Comparison of ENCODE assay signal across 15 cellular contexts in the genomic region with DNA sequence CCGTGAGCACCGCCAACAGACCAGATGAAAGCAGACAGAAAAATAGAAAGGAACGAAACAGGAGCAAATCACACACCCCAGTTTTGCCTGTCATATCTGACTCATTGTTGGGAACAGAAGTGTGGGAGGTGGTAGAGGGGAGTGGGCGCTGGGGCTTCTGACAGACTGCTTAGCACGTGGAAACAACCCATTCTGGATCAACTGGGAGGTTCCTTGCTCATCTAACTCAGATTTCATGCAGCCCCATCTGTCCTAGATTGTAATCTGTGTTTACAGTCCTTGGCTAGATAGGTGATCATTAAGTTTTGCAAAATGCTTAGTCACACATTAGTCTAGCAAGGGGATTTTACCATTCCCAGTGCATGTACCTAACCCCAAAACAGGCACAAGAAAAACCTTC.
DNase-seq lines count a peak whose midpoint lies in the region; ATAC-seq and TF ChIP-seq lines count a peak whose summit lies in the region.
"Had no signal": no experiment of that assay in that cellular context is flagged by ENCODE, and none has a peak within 500 bp of the region (broad histone marks: within the 10 kb centered on the region; RNA-seq: fewer than 3 reads in every experiment).

No MANE protein-coding gene starts in this region.

- CTCF ChIA-PET in IMR-90 (lab: Yijun Ruan, JAX) = no interaction called here

- H4K91ac ChIP-seq in IMR-90 (ENCODE audit: insufficient read depth, low read depth, low read length) = no peak overlapping the region

- H3K4me2 ChIP-seq in IMR-90 (ENCODE audit: low read depth, low read length) = no peak overlapping the region

- TF ChIP-seq CTCF in IMR-90 (conservative IDR thresholded peaks at IDR 0.05; ENCODE audit: low read depth, low read length) (no peak), fibroblast of villous mesenchyme (IDR thresholded peaks at IDR 0.05; ENCODE audit: insufficient read depth, low read depth, low read length) (no peak), type B pancreatic cell (conservative IDR thresholded peaks at IDR 0.05) (no peak)

- ATAC-seq in IMR-90 (ENCODE audit: low read depth) = no peak; the same call in none of the 2 replicates
- ATAC-seq: heart left ventricle, Right ventricle myocardium inferior had no signal

- no peak overlapping the region for H3K18ac ChIP-seq in IMR-90 (ENCODE audit: low read depth, low read length)

- no peaks in the 10 kb centered on the region for H3K9me3 Mint-ChIP-seq in type B pancreatic cell
- H3K9me3 Mint-ChIP-seq: T-helper 1 cell treated with Interleukin-12 subunit alpha and Interleukin-12 subunit beta and Interleukin-4 antibody, amounts not matched to agents 30 μg/mL and 1 μg/mL, for 36 hours had no signal

- no peaks in the 10 kb centered on the region for H4K20me1 ChIP-seq in IMR-90 (ENCODE audit: insufficient read depth, low read length)

- no TSS peak for BruUV-seq in IMR-90 (replicated peaks; lab: Mats Ljungman, UMichigan)

- H3K27me3 Mint-ChIP-seq in type B pancreatic cell = no peaks in the 10 kb centered on the region

- TF ChIP-seq POLR2A in IMR-90 (IDR thresholded peaks at IDR 0.05; ENCODE audit: low read depth, low read length) = no peak

- DNase-seq in activated effector memory CD4-positive, alpha-beta T cell treated with anti-CD3 and anti-CD28 coated beads, Interleukin-2, amount 50 U/mL, for 16 hours = peak; percentile 66
- DNase-seq in activated effector memory CD4-positive, alpha-beta T cell treated with Interleukin-2 at 50 U/mL for 16 hours = no peak
- DNase-seq in IMR-90 (peak; percentile 68), fibroblast of villous mesenchyme (ENCODE audit: low read depth) (peak; percentile 64), type B pancreatic cell (ENCODE audit: extremely low spot score, unreplicated experiment) (no peak), glomerular visceral epithelial cell (ENCODE audit: extremely low spot score) (no peak), NCI-H1417 (lab: John Stamatoyannopoulos, UW) (no peak)
- DNase-seq in stimulated activated CD4-positive, alpha-beta T cell treated with anti-CD3 and anti-CD28 coated beads, Interleukin-2, amount 100 ng/mL, for 4 hours (ENCODE audit: low read depth) = peak; percentile 22
- DNase-seq: heart left ventricle, kidney, NCI-H1048, sigmoid colon had no signal

- H3K56ac ChIP-seq in IMR-90 (ENCODE audit: extremely low read depth, insufficient read depth, low read length) = no peak overlapping the region

- POLR2A ChIA-PET in IMR-90 (lab: Charles Lee; ENCODE audit: unreplicated experiment) = no interaction called here

- peak overlapping the region; percentile 32 for H2BK5ac ChIP-seq in IMR-90 (ENCODE audit: low read depth, low read length, poor library complexity, severe bottlenecking)

- H3K36me3 ChIP-seq in IMR-90 (ENCODE audit: control insufficient read depth, insufficient read depth, low read length) = peaks cover 24% of the 10 kb centered on the region

- H3K27ac Mint-ChIP-seq in type B pancreatic cell = no peak overlapping the region
- H3K27ac Mint-ChIP-seq: T-helper 1 cell treated with Interleukin-12 subunit alpha and Interleukin-12 subunit beta and Interleukin-4 antibody, amounts not matched to agents 30 μg/mL and 1 μg/mL, for 36 hours had no signal

- dilution Hi-C loops in IMR-90 (cut with HindIII; ENCODE audit: low sequenced_read_pairs, unreplicated experiment) = no loop called here

- H2BK120ac ChIP-seq in IMR-90 (ENCODE audit: low read depth, low read length) = no peak overlapping the region

- in situ Hi-C loops in IMR-90 (cut with MboI; ENCODE audit: low sequenced_read_pairs) = no loop called here

- no peak overlapping the region for H2AFZ ChIP-seq in IMR-90 (replicated peaks; ENCODE audit: low read length, poor library complexity)

- peaks cover 11 to 15% of the 10 kb centered on the region in 2 experiments; a peak in 2 of 4 replicates for H3K79me1 ChIP-seq in IMR-90 (ENCODE audit: low read depth in 1 of 2, low read length in 2 of 2)

- H3K4ac ChIP-seq in IMR-90 (ENCODE audit: low read depth, low read length) = peak overlapping the region; percentile 17

- TF ChIP-seq RAD21 in IMR-90 (IDR thresholded peaks at IDR 0.05; ENCODE audit: low read length) = no peak

- intact Hi-C loops in IMR-90 (cut with micrococcal nuclease) = no loop called here

- peaks cover 10% of the 10 kb centered on the region for H3K4me1 ChIP-seq in IMR-90 (ENCODE audit: control insufficient read depth, insufficient read depth, low read length)
- H3K4me1 ChIP-seq: sigmoid colon had no signal

- H3K36me3 Mint-ChIP-seq in type B pancreatic cell = peaks cover 18% of the 10 kb centered on the region

- no peak overlapping the region for H3K9ac ChIP-seq in IMR-90 (ENCODE audit: low read depth, low read length)

- peaks cover 14% of the 10 kb centered on the region for H3K4me1 Mint-ChIP-seq in type B pancreatic cell (ENCODE audit: unreplicated experiment)

- H3K27me3 ChIP-seq in IMR-90 (ENCODE audit: control insufficient read depth, insufficient read depth, low read length) = no peaks in the 10 kb centered on the region
- H3K27me3 ChIP-seq: heart left ventricle, sigmoid colon had no signal

- H3K4me3 ChIP-seq in IMR-90 (ENCODE audit: insufficient read depth, low read depth, low read length) (no peak overlapping the region), fibroblast of villous mesenchyme (ENCODE audit: low read depth, low read length) (no peak overlapping the region)
- H3K4me3 ChIP-seq: coronary artery, heart left ventricle, sigmoid colon had no signal

- no peak overlapping the region for H3K23ac ChIP-seq in IMR-90 (ENCODE audit: low read depth, low read length)

- no peak overlapping the region for H3K14ac ChIP-seq in IMR-90 (replicated peaks; ENCODE audit: low read depth, low read length)

- no peak overlapping the region for H3K27ac ChIP-seq in IMR-90 (ENCODE audit: insufficient read depth, low read length)
- H3K27ac ChIP-seq: sigmoid colon had no signal

- H2AK5ac ChIP-seq in IMR-90 (ENCODE audit: low read depth, low read length) = peak overlapping the region; percentile 61

- H3K9me3 ChIP-seq in IMR-90 (ENCODE audit: control insufficient read depth, insufficient read depth, low read length) = no peaks in the 10 kb centered on the region
- H3K9me3 ChIP-seq: heart left ventricle, sigmoid colon had no signal

- H4K5ac ChIP-seq in IMR-90 (ENCODE audit: low read depth, low read length) = no peak overlapping the region

- no peak overlapping the region for H3K4me3 Mint-ChIP-seq in type B pancreatic cell
- H3K4me3 Mint-ChIP-seq: T-helper 1 cell treated with Interleukin-12 subunit alpha and Interleukin-12 subunit beta and Interleukin-4 antibody, amounts not matched to agents 30 μg/mL and 1 μg/mL, for 36 hours had no signal

- H2BK20ac ChIP-seq in IMR-90 (ENCODE audit: low read depth, low read length) = no peak overlapping the region

- peaks cover 14% of the 10 kb centered on the region; the same call in 1 of the 2 replicates for H3K9me1 ChIP-seq in IMR-90 (ENCODE audit: insufficient read depth, low read length)

- peak overlapping the region in 1 of 2 experiments; percentile 47; a peak in 1 of 4 replicates for H4K8ac ChIP-seq in IMR-90 (ENCODE audit: low read depth in 2 of 2, low read length in 2 of 2)

- no peak overlapping the region for H2BK15ac ChIP-seq in IMR-90 (ENCODE audit: low read depth, low read length)

- WGBS in IMR-90 (ENCODE audit: extremely low coverage in 2 of 2, insufficient read length in 1 of 2), 2 experiments = 100% methylated on average over 2 of the region's 5 CpGs; no CpG with 5 or more reads in 1 of the 2 experiments

- H2AK9ac ChIP-seq in IMR-90 (replicated peaks; ENCODE audit: low read depth, low read length, poor library complexity) = peak overlapping the region; percentile 63

TF ChIP-seq in IMR-90, 13 proteins besides CTCF, POLR2A, EP300 and RAD21:
- TF ChIP-seq CHD1 (IDR thresholded peaks at IDR 0.05; ENCODE audit: low read depth, low read length) (no peak), CEBPB (IDR thresholded peaks at IDR 0.05; ENCODE audit: low read depth, low read length) (no peak), BHLHE40 (IDR thresholded peaks at IDR 0.05; ENCODE audit: low read depth, low read length) (0 out of 2 replicates have a peak, but pooled peaks have one; percentile 11), RFX5 (IDR thresholded peaks at IDR 0.05; ENCODE audit: low read depth, low read length) (no peak), MAZ (IDR thresholded peaks at IDR 0.05; ENCODE audit: borderline replicate concordance, low read depth, low read length) (no peak), FOS (IDR thresholded peaks at IDR 0.05; ENCODE audit: low read depth, low read length) (0 out of 2 replicates have a peak, but pooled peaks have one; percentile 24), NFE2L2 (IDR thresholded peaks at IDR 0.05; ENCODE audit: low read depth, low read length) (peak; percentile 55; the same call in 1 of the 2 replicates), MAFK (IDR thresholded peaks at IDR 0.05; ENCODE audit: low read depth, low read length) (no peak), MXI1 (IDR thresholded peaks at IDR 0.05; ENCODE audit: borderline replicate concordance, low read depth, low read length) (peak; percentile 50; the same call in 1 of the 2 replicates), RCOR1 (IDR thresholded peaks at IDR 0.05; ENCODE audit: insufficient replicate concordance, low read length) (no peak), SMC3 (IDR thresholded peaks at IDR 0.05; ENCODE audit: low read depth, low read length) (no peak)
- TF ChIP-seq, protein P1, sequence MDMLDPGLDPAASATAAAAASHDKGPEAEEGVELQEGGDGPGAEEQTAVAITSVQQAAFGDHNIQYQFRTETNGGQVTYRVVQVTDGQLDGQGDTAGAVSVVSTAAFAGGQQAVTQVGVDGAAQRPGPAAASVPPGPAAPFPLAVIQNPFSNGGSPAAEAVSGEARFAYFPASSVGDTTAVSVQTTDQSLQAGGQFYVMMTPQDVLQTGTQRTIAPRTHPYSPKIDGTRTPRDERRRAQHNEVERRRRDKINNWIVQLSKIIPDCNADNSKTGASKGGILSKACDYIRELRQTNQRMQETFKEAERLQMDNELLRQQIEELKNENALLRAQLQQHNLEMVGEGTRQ (IDR thresholded peaks at IDR 0.05; ENCODE audit: low read depth, low read length) = no peak
- TF ChIP-seq, protein P2, sequence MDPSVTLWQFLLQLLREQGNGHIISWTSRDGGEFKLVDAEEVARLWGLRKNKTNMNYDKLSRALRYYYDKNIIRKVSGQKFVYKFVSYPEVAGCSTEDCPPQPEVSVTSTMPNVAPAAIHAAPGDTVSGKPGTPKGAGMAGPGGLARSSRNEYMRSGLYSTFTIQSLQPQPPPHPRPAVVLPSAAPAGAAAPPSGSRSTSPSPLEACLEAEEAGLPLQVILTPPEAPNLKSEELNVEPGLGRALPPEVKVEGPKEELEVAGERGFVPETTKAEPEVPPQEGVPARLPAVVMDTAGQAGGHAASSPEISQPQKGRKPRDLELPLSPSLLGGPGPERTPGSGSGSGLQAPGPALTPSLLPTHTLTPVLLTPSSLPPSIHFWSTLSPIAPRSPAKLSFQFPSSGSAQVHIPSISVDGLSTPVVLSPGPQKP (IDR thresholded peaks at IDR 0.05; ENCODE audit: borderline replicate concordance, low read depth, low read length) = no peak

Comparison
In these comparisons a context has a peak if more than half of its experiments do, and no peak if none do; other contexts are left out.
1. DNase-seq: peak in activated effector memory CD4-positive, alpha-beta T cell treated with anti-CD3 and anti-CD28 coated beads, Interleukin-2, amount 50 U/mL, for 16 hours (single experiment), IMR-90 (single experiment), fibroblast of villous mesenchyme (single experiment) and stimulated activated CD4-positive, alpha-beta T cell treated with anti-CD3 and anti-CD28 coated beads, Interleukin-2, amount 100 ng/mL, for 4 hours (single experiment); none in activated effector memory CD4-positive, alpha-beta T cell treated with Interleukin-2 at 50 U/mL for 16 hours (single experiment), type B pancreatic cell (single experiment), glomerular visceral epithelial cell (single experiment) and NCI-H1417 (0 of 3).